Comparison of ENCODE assay signal across 1 cellular context in genomic region chr2:46922049-46922448, GRCh38.
A peak's percentile ranks its signal among the peaks of the same experiment; 100 is the strongest.
TF ChIP-seq lines count a peak whose summit lies in the region.

No MANE protein-coding gene starts in this region.

TF ChIP-seq in endothelial cell of umbilical vein, 7 proteins besides CTCF, POLR2A, EP300 and RAD21 (continued from another document):
- TF ChIP-seq POLR2AphosphoS5 (IDR thresholded peaks at IDR 0.05; ENCODE audit: insufficient read depth, low read depth, low read length): peak; percentile 71
- no peak for TF ChIP-seq EZH2 (IDR thresholded peaks at IDR 0.05; ENCODE audit: borderline replicate concordance, low read depth, low read length, severe bottlenecking)
- peak; percentile 77 for TF ChIP-seq GATA2 (IDR thresholded peaks at IDR 0.05; ENCODE audit: insufficient read depth, insufficient read length, low read depth, low read length)
- no peak for TF ChIP-seq MYC (IDR thresholded peaks at IDR 0.05; ENCODE audit: low read depth, low read length)
- TF ChIP-seq MAX (IDR thresholded peaks at IDR 0.05; ENCODE audit: insufficient read depth, insufficient read length): no peak
- peak; percentile 69 for TF ChIP-seq FOS (IDR thresholded peaks at IDR 0.05; ENCODE audit: borderline replicate concordance, insufficient read depth, low read length)
TF ChIP-seq in endothelial cell of umbilical vein: peak in this region for 4.
